17 cellular contexts compared by ENCODE assay signal in genomic region chr2:235852528-235852920, GRCh38.
"Had no signal": no experiment of that assay in that cellular context is flagged by ENCODE, and none has a peak within 500 bp of the region (broad histone marks: within the 10 kb centered on the region; RNA-seq: fewer than 3 reads in every experiment).

No MANE protein-coding gene starts in this region.

- H3K36me3 Mint-ChIP-seq: activated naive CD8-positive, alpha-beta T cell treated with anti-CD3 and anti-CD28 coated beads, Interleukin-2, amount 10 ng/mL, durations not matched to agents 7 days and 5 days; memory B cell; natural killer cell treated with Interleukin-12 subunit alpha and Interleukin-12 subunit beta and Interleukin-15 and Interleukin-18, amount 100 ng/mL, for 72 hours had no signal

- DNase-seq: activated B cell treated with CpG ODN at 0.5 μM for 24 hours; activated CD4-positive, alpha-beta T cell treated with anti-CD3 and anti-CD28 coated beads, Interleukin-2, amount 10 ng/mL, durations not matched to agents 24 days and 14 days; activated naive CD4-positive, alpha-beta T cell; activated naive CD8-positive, alpha-beta T cell treated with anti-CD3 and anti-CD28 coated beads, Interleukin-2, amount 10 ng/mL, durations not matched to agents 7 days and 5 days; dermis blood vessel endothelial cell; left lung; ovary; stimulated activated CD4-positive, alpha-beta T cell treated with anti-CD3 and anti-CD28 coated beads, Interleukin-4, amount 100 ng/mL, for 4 hours; stimulated activated CD8-positive, alpha-beta memory T cell treated with anti-CD3 and anti-CD28 coated beads, Interleukin-4, amount 100 ng/mL, for 48 hours; stimulated activated naive CD4-positive, alpha-beta T cell treated with Interleukin-2 at 50 U/mL for 16 hours; SW 1271; uterus had no signal

- H3K27ac Mint-ChIP-seq: activated B cell treated with CpG ODN at 0.5 μM for 24 hours; activated CD4-positive, alpha-beta T cell treated with anti-CD3 and anti-CD28 coated beads, Interleukin-2, amount 10 ng/mL, durations not matched to agents 24 days and 14 days; activated naive CD8-positive, alpha-beta T cell treated with anti-CD3 and anti-CD28 coated beads, Interleukin-2, amount 10 ng/mL, durations not matched to agents 7 days and 5 days; memory B cell; natural killer cell treated with Interleukin-12 subunit alpha and Interleukin-12 subunit beta and Interleukin-15 and Interleukin-18, amount 100 ng/mL, for 72 hours had no signal

- H3K27ac ChIP-seq: breast epithelium, left lung, ovary, skin epidermis, tibial nerve, uterus had no signal

- H3K4me1 ChIP-seq: breast epithelium, left lung, uterus had no signal

- H3K27me3 ChIP-seq: breast epithelium, left lung, ovary, tibial nerve, uterus had no signal

- H3K4me1 Mint-ChIP-seq: activated B cell treated with CpG ODN at 0.5 μM for 24 hours; activated CD4-positive, alpha-beta T cell treated with anti-CD3 and anti-CD28 coated beads, Interleukin-2, amount 10 ng/mL, durations not matched to agents 24 days and 14 days; activated naive CD8-positive, alpha-beta T cell treated with anti-CD3 and anti-CD28 coated beads, Interleukin-2, amount 10 ng/mL, durations not matched to agents 7 days and 5 days; memory B cell had no signal

- ATAC-seq: left lung; natural killer cell treated with Interleukin-12 subunit alpha and Interleukin-12 subunit beta and Interleukin-15 and Interleukin-18, amount 100 ng/mL, for 72 hours had no signal

- H3K27me3 Mint-ChIP-seq: activated CD4-positive, alpha-beta T cell treated with anti-CD3 and anti-CD28 coated beads, Interleukin-2, amount 10 ng/mL, durations not matched to agents 24 days and 14 days; memory B cell; natural killer cell treated with Interleukin-12 subunit alpha and Interleukin-12 subunit beta and Interleukin-15 and Interleukin-18, amount 100 ng/mL, for 72 hours had no signal

- H3K36me3 ChIP-seq: breast epithelium, left lung, ovary, uterus had no signal

- H3K4me3 ChIP-seq: breast epithelium, left lung, ovary, skin epidermis, tibial nerve, uterus had no signal

- H3K9me3 Mint-ChIP-seq: activated B cell treated with CpG ODN at 0.5 μM for 24 hours; activated CD4-positive, alpha-beta T cell treated with anti-CD3 and anti-CD28 coated beads, Interleukin-2, amount 10 ng/mL, durations not matched to agents 24 days and 14 days; activated naive CD8-positive, alpha-beta T cell treated with anti-CD3 and anti-CD28 coated beads, Interleukin-2, amount 10 ng/mL, durations not matched to agents 7 days and 5 days; memory B cell; natural killer cell treated with Interleukin-12 subunit alpha and Interleukin-12 subunit beta and Interleukin-15 and Interleukin-18, amount 100 ng/mL, for 72 hours had no signal

- H3K9me3 ChIP-seq: breast epithelium, left lung, ovary, tibial nerve, uterus had no signal

- H3K4me3 Mint-ChIP-seq: activated B cell treated with CpG ODN at 0.5 μM for 24 hours; activated CD4-positive, alpha-beta T cell treated with anti-CD3 and anti-CD28 coated beads, Interleukin-2, amount 10 ng/mL, durations not matched to agents 24 days and 14 days; activated naive CD8-positive, alpha-beta T cell treated with anti-CD3 and anti-CD28 coated beads, Interleukin-2, amount 10 ng/mL, durations not matched to agents 7 days and 5 days; memory B cell; natural killer cell treated with Interleukin-12 subunit alpha and Interleukin-12 subunit beta and Interleukin-15 and Interleukin-18, amount 100 ng/mL, for 72 hours had no signal
